Comparison of ENCODE assay signal across 8 cellular contexts in genomic region chr16:2213817-2214720, GRCh38. TPM values are rescaled to one million over a fixed set of nuclear protein-coding genes. Genes with fewer than 3 reads are reported as not detected.
DNase-seq lines count a peak whose midpoint lies in the region; ATAC-seq lines count a peak whose summit lies in the region.

No MANE protein-coding gene starts in this region.

- H3K27ac Mint-ChIP-seq in activated CD8-positive, alpha-beta memory T cell treated with anti-CD3 and anti-CD28 coated beads, Interleukin-2, amount 10 ng/mL, durations not matched to agents 7 days and 5 days: peak overlapping the region; percentile 76

- no peaks in the 10 kb centered on the region for H3K9me3 ChIP-seq in iPS-18c (ENCODE audit: control insufficient read depth, insufficient read depth, low read length)
- H3K9me3 ChIP-seq in stomach smooth muscle (ENCODE audit: control insufficient read depth in 2 of 2, low read length in 2 of 2): no peaks in the 10 kb centered on the region

- no peaks in the 10 kb centered on the region for H3K27me3 Mint-ChIP-seq in activated CD8-positive, alpha-beta memory T cell treated with anti-CD3 and anti-CD28 coated beads, Interleukin-2, amount 10 ng/mL, durations not matched to agents 7 days and 5 days

- H3K36me3 ChIP-seq in stomach smooth muscle (ENCODE audit: control insufficient read depth in 2 of 2, insufficient read depth in 2 of 2, low read length in 2 of 2): peaks cover 0 to 4% of the 10 kb centered on the region in 2 donors

- DNase-seq in DMS 273 (lab: John Stamatoyannopoulos, UW; ENCODE audit: unreplicated experiment): peak; percentile 76
- no peak for DNase-seq in DMS 273 treated with DMSO at 0.1 percent for 48 hours (lab: John Stamatoyannopoulos, UW)
- DNase-seq in activated CD8-positive, alpha-beta memory T cell treated with anti-CD3 and anti-CD28 coated beads, Interleukin-2, amount 10 ng/mL, durations not matched to agents 7 days and 5 days: no peak
- DNase-seq in DMS114 treated with DMSO at 0.1 percent for 48 hours (lab: John Stamatoyannopoulos, UW; ENCODE audit: unreplicated experiment): no peak
- no peak for DNase-seq in AG08395 (ENCODE audit: low spot score)

- CTCF ChIA-PET in activated CD8-positive, alpha-beta memory T cell treated with anti-CD3 and anti-CD28 coated beads, Interleukin-2, amount 10 ng/mL, durations not matched to agents 7 days and 5 days (lab: Charles Lee): interaction anchor here (0.6 to 1.4 kb wide), 6 partner anchors 8 to 74 kb away, joined by 3 to 9 read pairs (median 3); partner anchors contain the start of gene ECI1

- peak overlapping the region; percentile 75 for H3K4me3 Mint-ChIP-seq in activated CD8-positive, alpha-beta memory T cell treated with anti-CD3 and anti-CD28 coated beads, Interleukin-2, amount 10 ng/mL, durations not matched to agents 7 days and 5 days

- peak overlapping the region; percentile 24 for H3K27ac ChIP-seq in stomach smooth muscle (ENCODE audit: low read length)

- peaks cover 6% of the 10 kb centered on the region for H3K36me3 Mint-ChIP-seq in activated CD8-positive, alpha-beta memory T cell treated with anti-CD3 and anti-CD28 coated beads, Interleukin-2, amount 10 ng/mL, durations not matched to agents 7 days and 5 days

- peak overlapping the region; percentile 68 to 70 for H3K9ac ChIP-seq in stomach smooth muscle (ENCODE audit: low read length in 2 of 2)

- peak; percentile 6 for ATAC-seq in HG02981 (IDR thresholded peaks at IDR 0.05; ENCODE audit: unreplicated experiment)
- ATAC-seq in activated CD8-positive, alpha-beta memory T cell treated with anti-CD3 and anti-CD28 coated beads, Interleukin-2, amount 10 ng/mL, durations not matched to agents 7 days and 5 days: no peak

- H3K9me3 Mint-ChIP-seq in activated CD8-positive, alpha-beta memory T cell treated with anti-CD3 and anti-CD28 coated beads, Interleukin-2, amount 10 ng/mL, durations not matched to agents 7 days and 5 days (ENCODE audit: low read depth): no peaks in the 10 kb centered on the region

- H3K27me3 ChIP-seq in stomach smooth muscle (ENCODE audit: control insufficient read depth in 1 of 2, insufficient read depth in 2 of 2, low read length in 2 of 2): no peaks in the 10 kb centered on the region

- H3K4me1 ChIP-seq in stomach smooth muscle (ENCODE audit: control insufficient read depth, insufficient read depth, low read length): peaks cover 29% of the 10 kb centered on the region

- H3K4me1 Mint-ChIP-seq in activated CD8-positive, alpha-beta memory T cell treated with anti-CD3 and anti-CD28 coated beads, Interleukin-2, amount 10 ng/mL, durations not matched to agents 7 days and 5 days: peaks cover 22% of the 10 kb centered on the region

- H3K4me3 ChIP-seq in iPS-18c (ENCODE audit: insufficient read depth, low read depth, low read length) (peak overlapping the region; percentile 87), stomach smooth muscle (ENCODE audit: low read length in 2 of 2) (peak overlapping the region; percentile 69 to 80)

RNA-seq across cellular contexts. Expression of gene PGP, which starts 0.6 kb away (rescaled TPM):
- 10 to 100 TPM; 29.8 to 34.8 TPM for total RNA-seq in activated CD8-positive, alpha-beta memory T cell treated with anti-CD3 and anti-CD28 coated beads, Interleukin-2, amount 10 ng/mL, durations not matched to agents 7 days and 5 days

RNA-seq across cellular contexts. Expression of gene BRICD5, which starts 3.4 kb away (rescaled TPM):
- total RNA-seq in activated CD8-positive, alpha-beta memory T cell treated with anti-CD3 and anti-CD28 coated beads, Interleukin-2, amount 10 ng/mL, durations not matched to agents 7 days and 5 days: 10 to 100 TPM; 13.2 to 20.4 TPM

RNA-seq across cellular contexts. Expression of gene MLST8, which starts 8.8 kb away (rescaled TPM):
- total RNA-seq in activated CD8-positive, alpha-beta memory T cell treated with anti-CD3 and anti-CD28 coated beads, Interleukin-2, amount 10 ng/mL, durations not matched to agents 7 days and 5 days: 10 to 100 TPM; 38.9 to 45.7 TPM

RNA-seq across cellular contexts. Expression of gene E4F1, which starts 9.3 kb away (rescaled TPM):
- 10 to 100 TPM; 31.3 to 37.1 TPM for total RNA-seq in activated CD8-positive, alpha-beta memory T cell treated with anti-CD3 and anti-CD28 coated beads, Interleukin-2, amount 10 ng/mL, durations not matched to agents 7 days and 5 days

RNA-seq across cellular contexts. Expression of gene CASKIN1, which starts 17.7 kb away (rescaled TPM):
- total RNA-seq in activated CD8-positive, alpha-beta memory T cell treated with anti-CD3 and anti-CD28 coated beads, Interleukin-2, amount 10 ng/mL, durations not matched to agents 7 days and 5 days: under 1 TPM in 1 of 2 experiments, not detected in 1; 0.09 TPM
